ENCODE assay signal across 8 cellular contexts in genomic region chr12:53287741-53288216, GRCh38. TPM values are rescaled to one million over a fixed set of nuclear protein-coding genes. Genes with fewer than 3 reads are reported as not detected.
A peak's percentile ranks its signal among the peaks of the same experiment; 100 is the strongest.
DNase-seq lines count a peak whose midpoint lies in the region; ATAC-seq and TF ChIP-seq lines count a peak whose summit lies in the region.

No MANE protein-coding gene starts in this region.

- H3K9me3 Mint-ChIP-seq in CD14-positive monocyte (no peaks in the 10 kb centered on the region), progenitor cell of endocrine pancreas (ENCODE audit: low read depth) (no peaks in the 10 kb centered on the region)

- H3K27ac ChIP-seq in HEK293 (ENCODE audit: extremely low read depth, low read depth, low read length): no peak overlapping the region
- no peak overlapping the region for H3K27ac ChIP-seq in SJCRH30

- H3K9me3 ChIP-seq in HEK293 (ENCODE audit: control insufficient read depth, insufficient read depth, low read depth, low read length) (no peaks in the 10 kb centered on the region), SJCRH30 (replicated peaks) (no peaks in the 10 kb centered on the region)

- H3K4me1 Mint-ChIP-seq in CD14-positive monocyte (peaks cover 5% of the 10 kb centered on the region), progenitor cell of endocrine pancreas (ENCODE audit: low read depth) (no peaks in the 10 kb centered on the region)

- peaks cover 48 to 83% of the 10 kb centered on the region in 2 donors for H3K36me3 Mint-ChIP-seq in CD14-positive monocyte
- peaks cover 8% of the 10 kb centered on the region for H3K36me3 Mint-ChIP-seq in progenitor cell of endocrine pancreas (ENCODE audit: insufficient read depth)

- CTCF ChIA-PET in HEK293 (lab: Yijun Ruan, JAX): interaction anchor here (0.6 to 7.5 kb wide), 11 partner anchors 8 to 190 kb away, joined by 3 to 132 read pairs (median 3); partner anchors contain the start of gene ESPL1

- DNase-seq in CD14-positive monocyte (ENCODE audit: low spot score) (peak; percentile 68), SJCRH30 (peak; percentile 26 to 56), head of caudate nucleus (peak; percentile 36 to 87 (median 73)), progenitor cell of endocrine pancreas (ENCODE audit: low spot score, unreplicated experiment) (peak; percentile 26)
- peak; percentile 76 for DNase-seq in activated naive CD4-positive, alpha-beta T cell treated with anti-CD3 and anti-CD28 coated beads, Interleukin-2, amount 50 U/mL, for 16 hours

- H3K27me3 ChIP-seq in SJCRH30: no peaks in the 10 kb centered on the region

- H3K4me3 ChIP-seq in HEK293 (ENCODE audit: low read depth, low read length) (no peak overlapping the region), SJCRH30 (no peak overlapping the region)

- ATAC-seq in GM18502 (IDR thresholded peaks at IDR 0.05; ENCODE audit: poor library complexity, unreplicated experiment): no peak
- ATAC-seq in GM21515 (IDR thresholded peaks at IDR 0.05; ENCODE audit: unreplicated experiment): no peak

- H3K27ac Mint-ChIP-seq in CD14-positive monocyte: peak overlapping the region in 5 of 7 donors; percentile 41 to 91 (median 64)
- H3K27ac Mint-ChIP-seq in progenitor cell of endocrine pancreas: no peak overlapping the region

- H3K4me3 Mint-ChIP-seq in CD14-positive monocyte (no peak overlapping the region), progenitor cell of endocrine pancreas (ENCODE audit: low read depth) (no peak overlapping the region)

- TF ChIP-seq CTCF in CD14-positive monocyte (IDR thresholded peaks at IDR 0.05) (peak; percentile 73), HEK293 (tag by site-specific recombination; IDR thresholded peaks at IDR 0.05) (peak; percentile 45; the same call in 1 of the 2 replicates), progenitor cell of endocrine pancreas (IDR thresholded peaks at IDR 0.05; ENCODE audit: unreplicated experiment) (peak; percentile 62)

- H3K27me3 Mint-ChIP-seq in CD14-positive monocyte (ENCODE audit: low read depth in 3 of 3) (peaks cover 0 to 1% (median 0%) of the 10 kb centered on the region in 3 donors), progenitor cell of endocrine pancreas (no peaks in the 10 kb centered on the region)

- H3K4me1 ChIP-seq in HEK293 (ENCODE audit: control insufficient read depth, insufficient read depth, low read length): no peaks in the 10 kb centered on the region
- no peaks in the 10 kb centered on the region for H3K4me1 ChIP-seq in SJCRH30

- intact Hi-C loops in CD14-positive monocyte (cut with micrococcal nuclease): loop anchor here (2.0 to 5.0 kb wide), 2 partner anchors 75 kb away; no protein-coding TSS in a partner anchor
- intact Hi-C loops in head of caudate nucleus (cut with DNase I): loop anchor here (2.0 kb wide), 1 partner anchor 75 kb away; no protein-coding TSS in a partner anchor

- H3K36me3 ChIP-seq in HEK293 (ENCODE audit: control insufficient read depth in 2 of 2, insufficient read depth in 1 of 2, low read length in 2 of 2) (peaks cover 50 to 92% of the 10 kb centered on the region in 2 experiments), SJCRH30 (peaks cover 52% of the 10 kb centered on the region)

- POLR2A ChIA-PET in HEK293 (lab: Yijun Ruan, JAX): interaction anchor here (0.6 to 2.1 kb wide), 6 partner anchors 11 to 106 kb away, joined by 3 to 11 read pairs (median 4); partner anchors contain the start of gene MYG1

TF ChIP-seq in HEK293, 187 proteins besides CTCF, POLR2A, EP300 and RAD21:
- TF ChIP-seq ZNF324 (tag by site-specific recombination; IDR thresholded peaks at IDR 0.05) (no peak), ZFHX2 (tag by site-specific recombination; conservative IDR thresholded peaks at IDR 0.05) (no peak), ZBTB17 (tag by site-specific recombination; IDR thresholded peaks at IDR 0.05) (0 out of 2 replicates have a peak, but pooled peaks have one; percentile 17), ZNF16 (tag by site-specific recombination; IDR thresholded peaks at IDR 0.05; ENCODE audit: low read depth) (no peak), ZNF654 (tag by site-specific recombination; IDR thresholded peaks at IDR 0.05; ENCODE audit: low read depth) (peak; percentile 49)
- TF ChIP-seq, protein P1, sequence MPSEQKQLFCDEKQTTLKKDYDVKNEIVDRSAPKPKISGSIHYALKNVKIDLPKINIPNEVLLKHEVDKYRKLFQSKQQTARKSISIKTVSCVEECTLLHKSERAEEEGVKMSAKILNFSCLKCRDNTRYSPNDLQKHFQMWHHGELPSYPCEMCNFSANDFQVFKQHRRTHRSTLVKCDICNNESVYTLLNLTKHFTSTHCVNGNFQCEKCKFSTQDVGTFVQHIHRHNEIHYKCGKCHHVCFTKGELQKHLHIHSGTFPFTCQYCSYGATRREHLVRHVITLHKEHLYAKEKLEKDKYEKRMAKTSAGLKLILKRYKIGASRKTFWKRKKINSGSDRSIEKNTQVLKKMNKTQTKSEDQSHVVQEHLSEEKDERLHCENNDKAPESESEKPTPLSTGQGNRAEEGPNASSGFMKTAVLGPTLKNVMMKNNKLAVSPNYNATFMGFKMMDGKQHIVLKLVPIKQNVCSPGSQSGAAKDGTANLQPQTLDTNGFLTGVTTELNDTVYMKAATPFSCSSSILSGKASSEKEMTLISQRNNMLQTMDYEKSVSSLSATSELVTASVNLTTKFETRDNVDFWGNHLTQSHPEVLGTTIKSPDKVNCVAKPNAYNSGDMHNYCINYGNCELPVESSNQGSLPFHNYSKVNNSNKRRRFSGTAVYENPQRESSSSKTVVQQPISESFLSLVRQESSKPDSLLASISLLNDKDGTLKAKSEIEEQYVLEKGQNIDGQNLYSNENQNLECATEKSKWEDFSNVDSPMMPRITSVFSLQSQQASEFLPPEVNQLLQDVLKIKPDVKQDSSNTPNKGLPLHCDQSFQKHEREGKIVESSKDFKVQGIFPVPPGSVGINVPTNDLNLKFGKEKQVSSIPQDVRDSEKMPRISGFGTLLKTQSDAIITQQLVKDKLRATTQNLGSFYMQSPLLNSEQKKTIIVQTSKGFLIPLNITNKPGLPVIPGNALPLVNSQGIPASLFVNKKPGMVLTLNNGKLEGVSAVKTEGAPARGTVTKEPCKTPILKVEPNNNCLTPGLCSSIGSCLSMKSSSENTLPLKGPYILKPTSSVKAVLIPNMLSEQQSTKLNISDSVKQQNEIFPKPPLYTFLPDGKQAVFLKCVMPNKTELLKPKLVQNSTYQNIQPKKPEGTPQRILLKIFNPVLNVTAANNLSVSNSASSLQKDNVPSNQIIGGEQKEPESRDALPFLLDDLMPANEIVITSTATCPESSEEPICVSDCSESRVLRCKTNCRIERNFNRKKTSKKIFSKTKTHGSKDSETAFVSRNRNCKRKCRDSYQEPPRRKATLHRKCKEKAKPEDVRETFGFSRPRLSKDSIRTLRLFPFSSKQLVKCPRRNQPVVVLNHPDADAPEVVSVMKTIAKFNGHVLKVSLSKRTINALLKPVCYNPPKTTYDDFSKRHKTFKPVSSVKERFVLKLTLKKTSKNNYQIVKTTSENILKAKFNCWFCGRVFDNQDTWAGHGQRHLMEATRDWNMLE (tag by site-specific recombination; conservative IDR thresholded peaks at IDR 0.05; ENCODE audit: low read depth): no peak

RNA-seq across cellular contexts. Expression of gene PFDN5, which starts 7.6 kb away (rescaled TPM):
- 1,000 to 10,000 TPM; 1,474 to 1,751 TPM for polyA plus RNA-seq in CD14-positive monocyte
- 297 and 308 TPM in 2 replicates for total RNA-seq in SJCRH30 (2014; rRNA removed; shearing (Covaris generic))
- total RNA-seq in progenitor cell of endocrine pancreas: 377 and 379 TPM in 2 replicates

RNA-seq across cellular contexts. Expression of gene MYG1, which starts 11.7 kb away (rescaled TPM):
- polyA plus RNA-seq in CD14-positive monocyte: 10 to 100 TPM; 55.7 to 64.3 TPM
- 35.8 and 37.9 TPM in 2 replicates for total RNA-seq in SJCRH30 (2014; rRNA removed; shearing (Covaris generic))
- total RNA-seq in progenitor cell of endocrine pancreas: 58.9 and 60.7 TPM in 2 replicates

RNA-seq across cellular contexts. Expression of gene ESPL1, which starts 19.7 kb away (rescaled TPM):
- polyA plus RNA-seq in CD14-positive monocyte: not detected
- total RNA-seq in SJCRH30 (2014; rRNA removed; shearing (Covaris generic)): 24.9 and 29.5 TPM in 2 replicates
- total RNA-seq in progenitor cell of endocrine pancreas: 24.3 and 27.1 TPM in 2 replicates

RNA-seq across cellular contexts. Expression of gene AAAS, which starts 33.6 kb away (rescaled TPM):
- polyA plus RNA-seq in CD14-positive monocyte: 10 to 100 TPM; 25.6 to 27.2 TPM
- total RNA-seq in SJCRH30 (2014; rRNA removed; shearing (Covaris generic)): 55.5 and 57.2 TPM in 2 replicates
- total RNA-seq in progenitor cell of endocrine pancreas: 72.1 and 75.0 TPM in 2 replicates

RNA-seq across cellular contexts. Expression of gene SP7, which starts 48.4 kb away (rescaled TPM):
- not detected for polyA plus RNA-seq in CD14-positive monocyte
- total RNA-seq in SJCRH30 (2014; rRNA removed; shearing (Covaris generic)): not detected in 2 replicates
- 0.10 TPM in 1 of 2 replicates, not detected in the other for total RNA-seq in progenitor cell of endocrine pancreas

Comparison
In these comparisons a context has a peak if more than half of its experiments do, and no peak if none do; other contexts are left out.
1. DNase-seq: peak in every context shown above with its lines; median percentile 76 in activated naive CD4-positive, alpha-beta T cell treated with anti-CD3 and anti-CD28 coated beads, Interleukin-2, amount 50 U/mL, for 16 hours; 73 in head of caudate nucleus; 68 in CD14-positive monocyte; 41 in SJCRH30; 26 in progenitor cell of endocrine pancreas.